ENCODE assay signal across 18 cellular contexts in the genomic region with DNA sequence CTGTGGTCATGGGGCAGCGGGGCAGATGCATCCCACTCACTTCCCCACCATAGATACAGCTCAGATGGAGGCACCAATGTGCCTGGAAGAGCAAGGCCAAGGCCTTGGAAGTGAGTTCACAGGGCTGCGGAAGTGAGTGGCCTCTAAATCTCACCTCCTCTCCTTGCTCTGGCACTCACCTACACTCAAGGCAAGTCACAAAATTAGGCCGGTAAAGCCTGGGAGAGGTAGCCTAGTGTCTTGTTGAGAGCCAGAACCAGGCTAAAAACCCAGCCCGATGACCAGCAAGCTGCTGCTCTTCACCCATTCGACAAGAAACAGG.
"Had no signal": no experiment of that assay in that cellular context is flagged by ENCODE, and none has a peak within 500 bp of the region (broad histone marks: within the 10 kb centered on the region; RNA-seq: fewer than 3 reads in every experiment).

No MANE protein-coding gene starts in this region.

- H3K4me3 Mint-ChIP-seq: activated naive CD8-positive, alpha-beta T cell; neural progenitor cell; T-helper 1 cell treated with Interleukin-12 subunit alpha and Interleukin-12 subunit beta and Interleukin-4 antibody, amounts not matched to agents 30 μg/mL and 1 μg/mL, for 36 hours had no signal

- H3K4me3 ChIP-seq: heart left ventricle, left lung, neural progenitor cell, ovary, tibial nerve had no signal

- H3K9me3 Mint-ChIP-seq: neural progenitor cell; T-helper 1 cell treated with Interleukin-12 subunit alpha and Interleukin-12 subunit beta and Interleukin-4 antibody, amounts not matched to agents 30 μg/mL and 1 μg/mL, for 36 hours had no signal

- H3K27me3 Mint-ChIP-seq: activated naive CD8-positive, alpha-beta T cell had no signal

- H3K27ac Mint-ChIP-seq: activated naive CD8-positive, alpha-beta T cell; T-helper 1 cell treated with Interleukin-12 subunit alpha and Interleukin-12 subunit beta and Interleukin-4 antibody, amounts not matched to agents 30 μg/mL and 1 μg/mL, for 36 hours had no signal

- H3K27me3 ChIP-seq: heart left ventricle, left lung, neural progenitor cell, ovary, tibial nerve had no signal

- DNase-seq: activated CD4-positive, alpha-beta T cell treated with anti-CD3 and anti-CD28 coated beads, Interleukin-2, amount 50 U/mL, for 1 hour; activated CD4-positive, CD25-positive, alpha-beta regulatory T cell; activated effector memory CD4-positive, alpha-beta T cell treated with Interleukin-2 at 50 U/mL for 16 hours; activated T-cell treated with anti-CD3 and anti-CD28 coated beads, Interleukin-2, amount 50 U/mL, for 1 hour; aorta; foreskin melanocyte; islet precursor cell; ovary; retina; stimulated activated CD4-positive, alpha-beta T cell treated with anti-CD3 and anti-CD28 coated beads, Interleukin-15, amount 100 ng/mL, for 24 hours; stimulated activated CD4-positive, alpha-beta T cell treated with anti-CD3 and anti-CD28 coated beads, Interleukin-4, amount 100 ng/mL, for 24 hours had no signal

- H3K36me3 ChIP-seq: heart left ventricle, left lung, neural progenitor cell, ovary, tibial nerve had no signal

- H3K9me3 ChIP-seq: heart left ventricle, left lung, ovary, tibial nerve had no signal

- H3K4me1 ChIP-seq: left lung had no signal

- ATAC-seq: heart left ventricle, SK-N-SH treated with all-trans-retinoic acid at 6 μM for 48 hours had no signal

- H3K27ac ChIP-seq: left lung, neural progenitor cell, ovary, tibial nerve had no signal
